Comparison of ENCODE assay signal across 22 cellular contexts in genomic region chr6:134692008-134692407, GRCh38.
DNase-seq lines count a peak whose midpoint lies in the region; ATAC-seq and TF ChIP-seq lines count a peak whose summit lies in the region.
"Had no signal": no experiment of that assay in that cellular context is flagged by ENCODE, and none has a peak within 500 bp of the region (broad histone marks: within the 10 kb centered on the region; RNA-seq: fewer than 3 reads in every experiment).

No MANE protein-coding gene starts in this region.

- CTCF ChIA-PET in HEK293 (lab: Yijun Ruan, JAX), result no interaction called here

- H3K36me3 ChIP-seq in HEK293 (ENCODE audit: control insufficient read depth in 2 of 2, insufficient read depth in 1 of 2, low read length in 2 of 2), result no peaks in the 10 kb centered on the region
- H3K36me3 ChIP-seq: BE2C, BLaER1 had no signal

- no peaks in the 10 kb centered on the region for H3K9me3 ChIP-seq in HEK293 (ENCODE audit: control insufficient read depth, insufficient read depth, low read depth, low read length)
- H3K9me3 ChIP-seq: BE2C, BLaER1 had no signal

- ATAC-seq in GM19463 (IDR thresholded peaks at IDR 0.05; ENCODE audit: unreplicated experiment) (no peak), HG02623 (IDR thresholded peaks at IDR 0.05; ENCODE audit: unreplicated experiment) (no peak)
- ATAC-seq: GM12878 had no signal

- TF ChIP-seq CTCF in HEK293 (tag by site-specific recombination; IDR thresholded peaks at IDR 0.05) (no peak), dorsolateral prefrontal cortex (IDR thresholded peaks at IDR 0.05 in 54 of 56, conservative IDR thresholded peaks at IDR 0.05 in 2 of 56; ENCODE audit: low read depth in 1 of 56, partially characterized antibody in 56 of 56) (no peak)

- H3K27ac ChIP-seq in HEK293 (ENCODE audit: extremely low read depth, low read depth, low read length) (no peak overlapping the region), dorsolateral prefrontal cortex (peak overlapping the region in 46 of 59 donors; percentile 5 to 99 (median 57))
- H3K27ac ChIP-seq: BLaER1 had no signal

- DNase-seq in dorsolateral prefrontal cortex (no peak), dermis blood vessel endothelial cell (no peak)
- DNase-seq: 8988T; ACHN; BE2C; C1 segment of cervical spinal cord; CD4-positive, alpha-beta memory T cell; CD4-positive, CD25-positive, alpha-beta regulatory T cell; CD8-positive, alpha-beta memory T cell; COR-L47; DMS 273 treated with DMSO at 0.1 percent for 48 hours; DMS153; DMS53; DMS79; DND-41; EL; GDM1 had no signal

- intact Hi-C loops in dorsolateral prefrontal cortex (cut with DNase I), result no loop called here

- H3K4me1 ChIP-seq in HEK293 (ENCODE audit: control insufficient read depth, insufficient read depth, low read length), result no peaks in the 10 kb centered on the region
- H3K4me1 ChIP-seq: BLaER1 had no signal

- POLR2A ChIA-PET in HEK293 (lab: Yijun Ruan, JAX), result interaction anchor here (0.7 kb wide), 1 partner anchor 131 kb away, joined by 4 read pairs; no protein-coding TSS in a partner anchor

- no peaks in the 10 kb centered on the region for H3K27me3 ChIP-seq in dorsolateral prefrontal cortex
- H3K27me3 ChIP-seq: BE2C, BLaER1 had no signal

- no peak overlapping the region for H3K4me3 ChIP-seq in HEK293 (ENCODE audit: low read depth, low read length)
- H3K4me3 ChIP-seq in dorsolateral prefrontal cortex, result no peak overlapping the region
- H3K4me3 ChIP-seq: BLaER1, GM12878 had no signal

TF ChIP-seq in HEK293, 187 proteins besides CTCF, POLR2A, EP300 and RAD21:
- peak; percentile 81; the same call in 1 of the 2 replicates for TF ChIP-seq SCRT1 (tag by site-specific recombination; IDR thresholded peaks at IDR 0.05; ENCODE audit: borderline replicate concordance)
- no peak for TF ChIP-seq ZNF48 (tag by site-specific recombination; IDR thresholded peaks at IDR 0.05)
- TF ChIP-seq ZBTB21 (tag by site-specific recombination; IDR thresholded peaks at IDR 0.05), result no peak
- TF ChIP-seq SCRT2 (tag by site-specific recombination; IDR thresholded peaks at IDR 0.05), result peak; percentile 90
- TF ChIP-seq ZNF302 (tag by site-specific recombination; IDR thresholded peaks at IDR 0.05; ENCODE audit: low read depth), result no peak
